22 cellular contexts compared by ENCODE assay signal in the genomic region with DNA sequence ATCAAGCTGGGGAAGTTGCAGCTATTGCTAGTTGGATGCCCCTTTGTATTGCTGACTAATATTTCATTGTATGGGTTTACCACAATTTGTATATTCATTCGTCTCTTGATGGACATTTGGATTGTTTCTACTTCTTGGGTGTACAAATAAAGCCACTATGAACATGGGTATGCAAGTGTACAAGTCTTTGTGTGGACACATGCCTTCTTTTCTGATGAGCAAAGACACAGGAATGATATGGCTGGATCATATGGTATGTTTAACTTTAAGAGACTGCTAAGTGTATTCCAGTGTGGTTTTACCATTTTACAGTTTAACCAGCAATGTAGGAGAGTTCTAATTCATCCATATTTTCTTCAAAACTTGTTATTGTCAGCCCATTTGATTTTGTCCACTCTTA.
"Had no signal": no experiment of that assay in that cellular context is flagged by ENCODE, and none has a peak within 500 bp of the region (broad histone marks: within the 10 kb centered on the region; RNA-seq: fewer than 3 reads in every experiment).

No MANE protein-coding gene starts in this region.

- H3K4me3 ChIP-seq: colonic mucosa, esophagus squamous epithelium, left lung, neural progenitor cell, upper lobe of left lung had no signal

- H3K4me2 ChIP-seq: neural progenitor cell had no signal

- DNase-seq: activated CD4-positive, alpha-beta memory T cell treated with anti-CD3 and anti-CD28 coated beads for 36 hours; activated CD4-positive, alpha-beta T cell treated with anti-CD3 and anti-CD28 coated beads for 48 hours; activated CD4-positive, CD25-positive, alpha-beta regulatory T cell; activated naive CD4-positive, alpha-beta T cell treated with Interleukin-2 at 50 U/mL for 16 hours; activated naive CD8-positive, alpha-beta T cell treated with anti-CD3 and anti-CD28 coated beads, Interleukin-2, amount 50 U/mL, for 24 hours; activated T-cell treated with anti-CD3 and anti-CD28 coated beads, Interleukin-2, amount 50 U/mL, for 48 hours; anterior cingulate cortex; colonic mucosa; esophagus squamous epithelium; left lung; naive thymus-derived CD8-positive, alpha-beta T cell; stimulated activated CD4-positive, alpha-beta T cell treated with anti-CD3 and anti-CD28 coated beads, Interleukin-12 subunit alpha, Interleukin-12 subunit beta, amount 100 ng/mL, for 4 hours; stimulated activated CD4-positive, alpha-beta T cell treated with anti-CD3 and anti-CD28 coated beads, Interleukin-4, amount 100 ng/mL, for 4 hours; stimulated activated naive CD8-positive, alpha-beta T cell treated with anti-CD3 and anti-CD28 coated beads, Interleukin-15, Interleukin-2, amounts not matched to agents 100 U/mL and 50 U/mL, for 24 hours; SW 1271; T-helper 17 cell; upper lobe of left lung had no signal

- H3K9me3 ChIP-seq: colonic mucosa, esophagus squamous epithelium, upper lobe of left lung had no signal

- H3K4me1 ChIP-seq: colonic mucosa, esophagus squamous epithelium, neural progenitor cell, upper lobe of left lung had no signal

- H3K27ac Mint-ChIP-seq: activated CD4-positive, alpha-beta memory T cell treated with anti-CD3 and anti-CD28 coated beads for 36 hours; activated naive CD8-positive, alpha-beta T cell treated with anti-CD3 and anti-CD28 coated beads, Interleukin-2, amount 50 U/mL, for 24 hours; brain; mesothelial cell of epicardium; naive thymus-derived CD8-positive, alpha-beta T cell; neural progenitor cell; progenitor cell of endocrine pancreas; T-helper 17 cell had no signal

- H3K27ac ChIP-seq: colonic mucosa, esophagus squamous epithelium, left lung, neural progenitor cell, upper lobe of left lung had no signal

- H3K27me3 Mint-ChIP-seq: activated CD4-positive, alpha-beta memory T cell treated with anti-CD3 and anti-CD28 coated beads for 36 hours; activated naive CD8-positive, alpha-beta T cell treated with anti-CD3 and anti-CD28 coated beads, Interleukin-2, amount 50 U/mL, for 24 hours; brain; progenitor cell of endocrine pancreas; T-helper 17 cell had no signal

- H2AFZ ChIP-seq: neural progenitor cell had no signal

- ATAC-seq: activated naive CD8-positive, alpha-beta T cell treated with anti-CD3 and anti-CD28 coated beads, Interleukin-2, amount 50 U/mL, for 24 hours; left lung; naive thymus-derived CD8-positive, alpha-beta T cell; stimulated activated naive CD8-positive, alpha-beta T cell treated with anti-CD3 and anti-CD28 coated beads, Interleukin-15, Interleukin-2, amounts not matched to agents 100 U/mL and 50 U/mL, for 24 hours; T-helper 17 cell had no signal

- H3K27me3 ChIP-seq: colonic mucosa, esophagus squamous epithelium, left lung, neural progenitor cell, upper lobe of left lung had no signal

- H3K9ac ChIP-seq: neural progenitor cell had no signal

- H3K4me1 Mint-ChIP-seq: activated naive CD8-positive, alpha-beta T cell treated with anti-CD3 and anti-CD28 coated beads, Interleukin-2, amount 50 U/mL, for 24 hours; neural progenitor cell had no signal

- H3K4me3 Mint-ChIP-seq: activated CD4-positive, alpha-beta memory T cell treated with anti-CD3 and anti-CD28 coated beads for 36 hours; activated naive CD8-positive, alpha-beta T cell treated with anti-CD3 and anti-CD28 coated beads, Interleukin-2, amount 50 U/mL, for 24 hours; brain; central memory CD8-positive, alpha-beta T cell; mesothelial cell of epicardium; naive thymus-derived CD8-positive, alpha-beta T cell; neural progenitor cell; T-helper 17 cell had no signal

- H3K9me3 Mint-ChIP-seq: central memory CD8-positive, alpha-beta T cell had no signal

- H3K36me3 ChIP-seq: colonic mucosa, esophagus squamous epithelium, left lung, neural progenitor cell, upper lobe of left lung had no signal
